Comparison of ENCODE assay signal across 8 cellular contexts in the genomic region with DNA sequence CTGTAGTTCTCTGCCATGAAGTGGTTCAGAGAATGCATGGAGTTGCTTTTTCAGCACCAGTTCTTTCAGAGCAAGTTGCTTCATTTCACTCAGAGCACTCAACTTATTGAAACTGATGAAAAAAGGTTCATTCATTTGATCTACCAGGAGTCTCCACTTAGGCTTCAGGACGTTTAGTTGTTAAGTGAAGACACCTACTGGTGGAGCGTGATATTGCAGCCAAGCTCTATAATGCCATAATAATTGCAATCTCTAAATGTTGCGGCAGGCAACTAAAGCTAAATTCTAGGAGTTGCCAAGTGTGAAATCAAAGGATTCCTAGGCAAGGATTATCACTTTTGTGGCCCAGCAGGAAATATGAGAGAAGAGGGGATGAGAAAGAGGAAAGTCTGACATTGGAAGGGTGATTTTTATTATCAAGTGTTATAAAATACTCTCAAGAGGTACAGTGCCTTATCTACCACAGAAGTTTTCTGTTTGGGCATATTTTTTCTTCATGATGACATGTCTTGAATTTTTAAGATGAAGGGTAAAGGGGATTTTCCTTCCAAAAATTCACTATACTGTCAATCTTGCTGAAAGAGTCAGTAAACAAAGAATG.
DNase-seq lines count a peak whose midpoint lies in the region; ATAC-seq and TF ChIP-seq lines count a peak whose summit lies in the region.

No MANE protein-coding gene starts in this region.

- H2BK120ac ChIP-seq in trophoblast cell (ENCODE audit: insufficient read depth, low read length, poor library complexity), result no peak overlapping the region

- H2BK5ac ChIP-seq in trophoblast cell (ENCODE audit: low read depth, low read length, poor library complexity), result no peak overlapping the region

- no peak overlapping the region for H3K18ac ChIP-seq in trophoblast cell (ENCODE audit: low read length)

- H3K27ac ChIP-seq in cardiac muscle cell, result no peak overlapping the region
- H3K27ac ChIP-seq in trophoblast cell (ENCODE audit: low read depth, low read length), result no peak overlapping the region
- peak overlapping the region in 1 of 4 donors; percentile 20 for H3K27ac ChIP-seq in sigmoid colon

- H2BK12ac ChIP-seq in trophoblast cell (ENCODE audit: low read length), result no peak overlapping the region

- H4K12ac ChIP-seq in trophoblast cell (ENCODE audit: low read depth, low read length), result no peak overlapping the region

- H4K8ac ChIP-seq in trophoblast cell (ENCODE audit: low read depth, low read length), result no peak overlapping the region

- no peak overlapping the region for H3K4me2 ChIP-seq in trophoblast cell (ENCODE audit: low read length)

- H3K4me1 ChIP-seq in cardiac muscle cell (ENCODE audit: low read depth), result peaks cover 4% of the 10 kb centered on the region
- no peaks in the 10 kb centered on the region for H3K4me1 ChIP-seq in trophoblast cell (ENCODE audit: control insufficient read depth in 1 of 2, insufficient read depth in 2 of 2, low read length in 2 of 2)
- no peaks in the 10 kb centered on the region for H3K4me1 ChIP-seq in sigmoid colon

- no peak for TF ChIP-seq POLR2A in sigmoid colon (IDR thresholded peaks at IDR 0.05)

- H3K27me3 ChIP-seq in cardiac muscle cell (no peaks in the 10 kb centered on the region), trophoblast cell (ENCODE audit: insufficient read depth, low read length) (no peaks in the 10 kb centered on the region), sigmoid colon (no peaks in the 10 kb centered on the region)

- H2AFZ ChIP-seq in trophoblast cell (ENCODE audit: insufficient read depth, low read length, poor library complexity), result no peak overlapping the region

- no peak overlapping the region for H3K9ac ChIP-seq in trophoblast cell (ENCODE audit: low read length)

- no peak overlapping the region for H3K4me3 ChIP-seq in cardiac muscle cell
- no peak overlapping the region for H3K4me3 ChIP-seq in trophoblast cell (ENCODE audit: low read depth, low read length)
- H3K4me3 ChIP-seq in sigmoid colon, result no peak overlapping the region

- H2AK5ac ChIP-seq in trophoblast cell (ENCODE audit: low read length), result no peak overlapping the region

- no peaks in the 10 kb centered on the region for H3K79me1 ChIP-seq in trophoblast cell (ENCODE audit: low read length)

- H3K36me3 ChIP-seq in cardiac muscle cell, result no peaks in the 10 kb centered on the region
- peaks cover 10 to 20% of the 10 kb centered on the region in 2 experiments for H3K36me3 ChIP-seq in trophoblast cell (ENCODE audit: control insufficient read depth in 1 of 2, insufficient read depth in 2 of 2, low read length in 2 of 2)
- H3K36me3 ChIP-seq in sigmoid colon, result peaks cover 0 to 45% (median 15%) of the 10 kb centered on the region in 4 donors

- peak; percentile 73 for TF ChIP-seq CTCF in cardiac muscle cell (IDR thresholded peaks at IDR 0.05; ENCODE audit: low read depth, low read length)
- peak in 2 of 4 experiments; percentile 15 to 49 for TF ChIP-seq CTCF in sigmoid colon (IDR thresholded peaks at IDR 0.05)

- no peak for TF ChIP-seq EP300 in sigmoid colon (IDR thresholded peaks at IDR 0.05)

- H3K4ac ChIP-seq in trophoblast cell (ENCODE audit: low read depth, low read length), result no peak overlapping the region

- no peak overlapping the region for H3K14ac ChIP-seq in trophoblast cell (ENCODE audit: low read length)

- H4K91ac ChIP-seq in trophoblast cell (ENCODE audit: low read depth, low read length), result no peak overlapping the region

- no peaks in the 10 kb centered on the region for H3K9me3 ChIP-seq in cardiac muscle cell (ENCODE audit: low read depth)
- peaks cover 2% of the 10 kb centered on the region for H3K9me3 ChIP-seq in trophoblast cell (ENCODE audit: insufficient read depth, low read depth, low read length)
- peaks cover 0 to 6% (median 0%) of the 10 kb centered on the region in 4 donors for H3K9me3 ChIP-seq in sigmoid colon

- H3K79me2 ChIP-seq in trophoblast cell (ENCODE audit: control insufficient read depth, insufficient read depth, low read length, poor library complexity), result no peaks in the 10 kb centered on the region

- ATAC-seq in left ventricle myocardium superior, result no peak
- ATAC-seq in GM18502 (IDR thresholded peaks at IDR 0.05; ENCODE audit: poor library complexity, unreplicated experiment), result no peak
- no peak for ATAC-seq in GM18519 (IDR thresholded peaks at IDR 0.05; ENCODE audit: low FRiP score, unreplicated experiment)

- no peak overlapping the region for H3K23ac ChIP-seq in trophoblast cell (ENCODE audit: low read length)

- DNase-seq in cardiac muscle cell (ENCODE audit: low read depth in 1 of 2, low spot score in 1 of 2), result peak in 1 of 2 donors; percentile 72
- DNase-seq in left ventricle myocardium superior, result no peak
- peak; percentile 16 for DNase-seq in NCI-H460 (ENCODE audit: extremely low read depth, low read depth)
- DNase-seq in dermis blood vessel endothelial cell, result peak; percentile 73
- peak; percentile 75 to 94 for DNase-seq in trophoblast cell
- no peak for DNase-seq in sigmoid colon

- WGBS in trophoblast cell (ENCODE audit: extremely low coverage, insufficient coverage, insufficient read length), result no CpG with 5 or more reads among the region's 3 CpGs
- WGBS in sigmoid colon, 2 donors, result 63 to 67% methylated on average over 3 of the region's 3 CpGs

- intact Hi-C loops in left ventricle myocardium superior (cut with micrococcal nuclease), result no loop called here
- intact Hi-C loops in sigmoid colon (cut with DNase I), result no loop called here

Comparison
In these comparisons a context has a peak if more than half of its experiments do, and no peak if none do; other contexts are left out.
1. DNase-seq: peak in NCI-H460 (single experiment), dermis blood vessel endothelial cell (single experiment) and trophoblast cell (2 of 2); none in left ventricle myocardium superior (single experiment) and sigmoid colon (single experiment).